21 cellular contexts compared by ENCODE assay signal in genomic region chr5:53679261-53679660, GRCh38.
DNase-seq lines count a peak whose midpoint lies in the region; ATAC-seq and TF ChIP-seq lines count a peak whose summit lies in the region.
"Had no signal": no experiment of that assay in that cellular context is flagged by ENCODE, and none has a peak within 500 bp of the region (broad histone marks: within the 10 kb centered on the region; RNA-seq: fewer than 3 reads in every experiment).

No MANE protein-coding gene starts in this region.

- H3K27ac ChIP-seq in IMR-90 (ENCODE audit: insufficient read depth, low read length) = no peak overlapping the region
- no peak overlapping the region for H3K27ac ChIP-seq in mesenchymal stem cell (ENCODE audit: low read length, poor library complexity, severe bottlenecking)
- H3K27ac ChIP-seq: prostate gland had no signal

- no peak overlapping the region for H2BK12ac ChIP-seq in mesenchymal stem cell (ENCODE audit: low read length in 2 of 2)

- no peak for TF ChIP-seq POLR2A in IMR-90 (IDR thresholded peaks at IDR 0.05; ENCODE audit: low read depth, low read length)

- no peak overlapping the region for H3K27ac Mint-ChIP-seq in activated T-helper 17 cell treated with anti-CD3 and anti-CD28 coated beads, Interleukin-2, amount 50 U/mL, for 72 hours
- H3K27ac Mint-ChIP-seq: activated CD4-positive, alpha-beta T cell treated with anti-CD3 and anti-CD28 coated beads, Interleukin-2, amount 10 ng/mL, durations not matched to agents 24 days and 14 days; nephron progenitor cell had no signal

- H2BK120ac ChIP-seq in IMR-90 (ENCODE audit: low read depth, low read length) (no peak overlapping the region), mesenchymal stem cell (ENCODE audit: low read depth, low read length) (no peak overlapping the region)

- no peak overlapping the region for H2BK15ac ChIP-seq in IMR-90 (ENCODE audit: low read depth, low read length)
- H2BK15ac ChIP-seq in mesenchymal stem cell (ENCODE audit: low read depth, poor library complexity, severe bottlenecking) = no peak overlapping the region

- H2AK9ac ChIP-seq in IMR-90 (replicated peaks; ENCODE audit: low read depth, low read length, poor library complexity) = no peak overlapping the region

- H3K23ac ChIP-seq in IMR-90 (ENCODE audit: low read depth, low read length) (no peak overlapping the region), mesenchymal stem cell (ENCODE audit: low read length in 2 of 2) (no peak overlapping the region)

- H2BK5ac ChIP-seq in IMR-90 (ENCODE audit: low read depth, low read length, poor library complexity, severe bottlenecking) (no peak overlapping the region), mesenchymal stem cell (ENCODE audit: low read depth, low read length, poor library complexity, severe bottlenecking) (no peak overlapping the region)

- H4K91ac ChIP-seq in IMR-90 (ENCODE audit: insufficient read depth, low read depth, low read length) = no peak overlapping the region
- H4K91ac ChIP-seq in mesenchymal stem cell (ENCODE audit: low read length) = no peak overlapping the region

- H3K4me2 ChIP-seq in IMR-90 (ENCODE audit: low read depth, low read length) (no peak overlapping the region), mesenchymal stem cell (ENCODE audit: low read length, poor library complexity, severe bottlenecking) (no peak overlapping the region)
- H3K4me2 ChIP-seq: smooth muscle cell had no signal

- H3K4me1 Mint-ChIP-seq in activated T-helper 17 cell treated with anti-CD3 and anti-CD28 coated beads, Interleukin-2, amount 50 U/mL, for 72 hours = no peaks in the 10 kb centered on the region
- H3K4me1 Mint-ChIP-seq: activated CD4-positive, alpha-beta T cell treated with anti-CD3 and anti-CD28 coated beads, Interleukin-2, amount 10 ng/mL, durations not matched to agents 24 days and 14 days had no signal

- peaks cover 8% of the 10 kb centered on the region for H3K9me3 Mint-ChIP-seq in activated T-helper 17 cell treated with anti-CD3 and anti-CD28 coated beads, Interleukin-2, amount 50 U/mL, for 72 hours

- H3K4me1 ChIP-seq in IMR-90 (ENCODE audit: control insufficient read depth, insufficient read depth, low read length) (no peaks in the 10 kb centered on the region), mesenchymal stem cell (ENCODE audit: control insufficient read depth, insufficient read depth, low read depth, low read length) (no peaks in the 10 kb centered on the region)
- H3K4me1 ChIP-seq: prostate gland had no signal

- dilution Hi-C loops in IMR-90 (cut with HindIII; ENCODE audit: low sequenced_read_pairs, unreplicated experiment) = no loop called here

- H2AK5ac ChIP-seq in IMR-90 (ENCODE audit: low read depth, low read length) = no peak overlapping the region
- no peak overlapping the region for H2AK5ac ChIP-seq in mesenchymal stem cell (ENCODE audit: low read length, severe bottlenecking)

- peaks cover 6 to 19% of the 10 kb centered on the region in 2 experiments; a peak in 3 of 4 replicates for H3K79me1 ChIP-seq in IMR-90 (ENCODE audit: low read depth in 1 of 2, low read length in 2 of 2)
- H3K79me1 ChIP-seq in mesenchymal stem cell (replicated peaks; ENCODE audit: low read length, poor library complexity, severe bottlenecking) = no peaks in the 10 kb centered on the region

- TF ChIP-seq CTCF in IMR-90 (conservative IDR thresholded peaks at IDR 0.05; ENCODE audit: low read depth, low read length) (no peak), cardiac fibroblast (IDR thresholded peaks at IDR 0.05; ENCODE audit: low read depth, low read length) (no peak)

- in situ Hi-C loops in IMR-90 (cut with MboI; ENCODE audit: low sequenced_read_pairs) = no loop called here

- H3K18ac ChIP-seq in IMR-90 (ENCODE audit: low read depth, low read length) (no peak overlapping the region), mesenchymal stem cell (ENCODE audit: low read depth in 1 of 2, low read length in 2 of 2) (no peak overlapping the region)

- POLR2A ChIA-PET in IMR-90 (lab: Charles Lee; ENCODE audit: unreplicated experiment) = no interaction called here

- H3K4ac ChIP-seq in IMR-90 (ENCODE audit: low read depth, low read length) (no peak overlapping the region), mesenchymal stem cell (ENCODE audit: low read depth in 1 of 2, low read length in 2 of 2) (no peak overlapping the region)

- no TSS peak for BruUV-seq in IMR-90 (replicated peaks; lab: Mats Ljungman, UMichigan)

- DNase-seq in AG08396 (ENCODE audit: low spot score) (peak; percentile 26), IMR-90 (peak; percentile 49), cardiac fibroblast (ENCODE audit: low read depth in 2 of 2) (peak; percentile 46 to 54), mesenchymal stem cell (peak; percentile 5), left lobe of liver (ENCODE audit: low spot score) (no peak), cortex of kidney (lab: John Stamatoyannopoulos, UW) (no peak)
- DNase-seq: activated CD4-positive, alpha-beta T cell treated with anti-CD3 and anti-CD28 coated beads, Interleukin-2, amount 10 ng/mL, durations not matched to agents 24 days and 14 days; activated effector memory CD4-positive, alpha-beta T cell treated with Interleukin-2 at 50 U/mL for 16 hours; amniotic stem cell; DND-41; foreskin fibroblast; NCI-H2171; nephron progenitor cell; OCI-M1; SHP77; stimulated activated CD4-positive, alpha-beta T cell treated with anti-CD3 and anti-CD28 coated beads, Interleukin-4, amount 100 ng/mL, for 24 hours; T-helper 1 cell had no signal

- H3K36me3 ChIP-seq in IMR-90 (ENCODE audit: control insufficient read depth, insufficient read depth, low read length) = no peaks in the 10 kb centered on the region
- H3K36me3 ChIP-seq in mesenchymal stem cell (ENCODE audit: control insufficient read depth in 1 of 2, insufficient read depth in 2 of 2, low read depth in 1 of 2, low read length in 2 of 2) = peaks cover 0 to 36% of the 10 kb centered on the region in 2 experiments
- H3K36me3 ChIP-seq: prostate gland had no signal

- H4K5ac ChIP-seq in IMR-90 (ENCODE audit: low read depth, low read length) = no peak overlapping the region

- TF ChIP-seq RAD21 in IMR-90 (IDR thresholded peaks at IDR 0.05; ENCODE audit: low read length) = no peak

- no peak overlapping the region for H3K4me3 Mint-ChIP-seq in activated T-helper 17 cell treated with anti-CD3 and anti-CD28 coated beads, Interleukin-2, amount 50 U/mL, for 72 hours
- H3K4me3 Mint-ChIP-seq: activated CD4-positive, alpha-beta T cell treated with anti-CD3 and anti-CD28 coated beads, Interleukin-2, amount 10 ng/mL, durations not matched to agents 24 days and 14 days; nephron progenitor cell had no signal

- H4K8ac ChIP-seq in IMR-90 (ENCODE audit: low read depth in 2 of 2, low read length in 2 of 2) (no peak overlapping the region), mesenchymal stem cell (ENCODE audit: low read length) (no peak overlapping the region)

- no peaks in the 10 kb centered on the region for H3K27me3 Mint-ChIP-seq in activated T-helper 17 cell treated with anti-CD3 and anti-CD28 coated beads, Interleukin-2, amount 50 U/mL, for 72 hours
- H3K27me3 Mint-ChIP-seq: activated CD4-positive, alpha-beta T cell treated with anti-CD3 and anti-CD28 coated beads, Interleukin-2, amount 10 ng/mL, durations not matched to agents 24 days and 14 days had no signal

- H3K9ac ChIP-seq in IMR-90 (ENCODE audit: low read depth, low read length) = no peak overlapping the region
- no peak overlapping the region for H3K9ac ChIP-seq in mesenchymal stem cell (ENCODE audit: low read length)

- H3K56ac ChIP-seq in IMR-90 (ENCODE audit: extremely low read depth, insufficient read depth, low read length) = no peak overlapping the region

- no peaks in the 10 kb centered on the region for H3K9me3 ChIP-seq in IMR-90 (ENCODE audit: control insufficient read depth, insufficient read depth, low read length)
- H3K9me3 ChIP-seq in mesenchymal stem cell (ENCODE audit: control insufficient read depth, low read length) = no peaks in the 10 kb centered on the region
- H3K9me3 ChIP-seq: prostate gland had no signal

- H3K14ac ChIP-seq in IMR-90 (replicated peaks; ENCODE audit: low read depth, low read length) (no peak overlapping the region), mesenchymal stem cell (ENCODE audit: low read length in 2 of 2) (no peak overlapping the region)

- no peaks in the 10 kb centered on the region for H3K9me1 ChIP-seq in IMR-90 (ENCODE audit: insufficient read depth, low read length)

- H2AFZ ChIP-seq in IMR-90 (replicated peaks; ENCODE audit: low read length, poor library complexity) (no peak overlapping the region), mesenchymal stem cell (ENCODE audit: low read depth, low read length) (no peak overlapping the region)

- H3K4me3 ChIP-seq in IMR-90 (ENCODE audit: insufficient read depth, low read depth, low read length) = no peak overlapping the region
- H3K4me3 ChIP-seq in cardiac fibroblast (replicated peaks in 1 of 2; ENCODE audit: low read depth in 2 of 2, low read length in 2 of 2) = no peak overlapping the region
- no peak overlapping the region for H3K4me3 ChIP-seq in mesenchymal stem cell (ENCODE audit: insufficient read depth in 1 of 2, low read depth in 1 of 2, low read length in 2 of 2)
- H3K4me3 ChIP-seq: prostate gland, smooth muscle cell had no signal

- H2BK20ac ChIP-seq in IMR-90 (ENCODE audit: low read depth, low read length) = no peak overlapping the region

- peak; percentile 49; the same call in 1 of the 2 replicates for ATAC-seq in IMR-90 (ENCODE audit: low read depth)
- no peak for ATAC-seq in left lobe of liver
- ATAC-seq in HG03025 (IDR thresholded peaks at IDR 0.05; ENCODE audit: low FRiP score, unreplicated experiment) = no peak
- ATAC-seq in activated T-helper 17 cell treated with anti-CD3 and anti-CD28 coated beads, Interleukin-2, amount 50 U/mL, for 72 hours (replicated peaks) = no peak

- WGBS in IMR-90 (ENCODE audit: extremely low coverage in 2 of 2, insufficient read length in 1 of 2), 2 experiments = no CpG with 5 or more reads among the region's 1 CpG
- WGBS in mesenchymal stem cell = 89% methylated on average over 1 of the region's 1 CpG

- CTCF ChIA-PET in IMR-90 (lab: Yijun Ruan, JAX) = no interaction called here

- H3K27me3 ChIP-seq in IMR-90 (ENCODE audit: control insufficient read depth, insufficient read depth, low read length) (no peaks in the 10 kb centered on the region), mesenchymal stem cell (ENCODE audit: control insufficient read depth in 1 of 2, insufficient read depth in 1 of 2, low read length in 2 of 2) (no peaks in the 10 kb centered on the region)

- no peaks in the 10 kb centered on the region; the same call in 1 of the 2 replicates for H4K20me1 ChIP-seq in IMR-90 (ENCODE audit: insufficient read depth, low read length)

- intact Hi-C loops in IMR-90 (cut with micrococcal nuclease) = no loop called here

- peaks cover 85% of the 10 kb centered on the region for H3K36me3 Mint-ChIP-seq in activated T-helper 17 cell treated with anti-CD3 and anti-CD28 coated beads, Interleukin-2, amount 50 U/mL, for 72 hours (ENCODE audit: low read depth)

TF ChIP-seq in IMR-90, 13 proteins besides CTCF, POLR2A, EP300 and RAD21 (continues in another document):
- TF ChIP-seq MAFK (IDR thresholded peaks at IDR 0.05; ENCODE audit: low read depth, low read length) (no peak), SMC3 (IDR thresholded peaks at IDR 0.05; ENCODE audit: low read depth, low read length) (no peak), MAZ (IDR thresholded peaks at IDR 0.05; ENCODE audit: borderline replicate concordance, low read depth, low read length) (no peak)

Comparison
In these comparisons a context has a peak if more than half of its experiments do, and no peak if none do; other contexts are left out.
1. DNase-seq: peak in AG08396 (single experiment), IMR-90 (single experiment), cardiac fibroblast (2 of 2) and mesenchymal stem cell (single experiment); none in left lobe of liver (single experiment) and cortex of kidney (single experiment).